18 cellular contexts compared by ENCODE assay signal in genomic region chr12:31861360-31861759, GRCh38.
DNase-seq lines count a peak whose midpoint lies in the region; ATAC-seq, FAIRE-seq and TF ChIP-seq lines count a peak whose summit lies in the region.
"Had no signal": no experiment of that assay in that cellular context is flagged by ENCODE, and none has a peak within 500 bp of the region (broad histone marks: within the 10 kb centered on the region; RNA-seq: fewer than 3 reads in every experiment).

No MANE protein-coding gene starts in this region.

- FAIRE-seq in pancreas (lab: Jason Lieb, UNC): no peak
- FAIRE-seq: GM12878 had no signal

- DNase-seq in activated naive CD4-positive, alpha-beta T cell treated with Interleukin-2 at 50 U/mL for 16 hours: no peak
- DNase-seq in activated T-helper 1 cell treated with anti-CD3 and anti-CD28 coated beads, Interleukin-12 subunit alpha, Interleukin-12 subunit beta, Interleukin-2, Interleukin-4 antibody, amounts not matched to agents 30 ng/mL and 10 ng/mL and 1 ng/mL, durations not matched to agents 14 hours and 24 hours and 36 hours (ENCODE audit: low spot score): no peak
- DNase-seq in fibroblast of gingiva (ENCODE audit: low read depth): peak; percentile 68
- DNase-seq in pancreas: no peak
- DNase-seq in superior temporal gyrus (ENCODE audit: extremely low spot score): no peak
- no peak for DNase-seq in T-helper 17 cell
- DNase-seq: Calu3; CD8-positive, alpha-beta T cell; EL; KG1; MV-4-11; NCI-H1694 treated with DMSO at 0.1 percent for 48 hours; Right ventricle myocardium superior had no signal

- no peak overlapping the region for H3K27ac ChIP-seq in pancreas

- no peaks in the 10 kb centered on the region for H3K27me3 Mint-ChIP-seq in activated naive CD4-positive, alpha-beta T cell treated with anti-CD3 and anti-CD28 coated beads, Interleukin-2, amount 50 U/mL, for 24 hours
- no peaks in the 10 kb centered on the region for H3K27me3 Mint-ChIP-seq in activated T-helper 1 cell treated with anti-CD3 and anti-CD28 coated beads, Interleukin-12 subunit alpha, Interleukin-12 subunit beta, Interleukin-2, Interleukin-4 antibody, amounts not matched to agents 30 ng/mL and 10 ng/mL and 1 ng/mL, durations not matched to agents 14 hours and 24 hours and 36 hours (ENCODE audit: insufficient read depth)
- no peaks in the 10 kb centered on the region for H3K27me3 Mint-ChIP-seq in T-helper 17 cell

- H3K4me3 ChIP-seq in pancreas: no peak overlapping the region
- H3K4me3 ChIP-seq: BLaER1 treated with 17β-estradiol and CSF1 and Interleukin-3, amounts not matched to agents 10 nM and 100 nM; GM12878; HAP-1 had no signal

- H3K27ac Mint-ChIP-seq in activated naive CD4-positive, alpha-beta T cell treated with anti-CD3 and anti-CD28 coated beads, Interleukin-2, amount 50 U/mL, for 24 hours: peak overlapping the region; percentile 62
- H3K27ac Mint-ChIP-seq in activated T-helper 1 cell treated with anti-CD3 and anti-CD28 coated beads, Interleukin-12 subunit alpha, Interleukin-12 subunit beta, Interleukin-2, Interleukin-4 antibody, amounts not matched to agents 30 ng/mL and 10 ng/mL and 1 ng/mL, durations not matched to agents 14 hours and 24 hours and 36 hours: peak overlapping the region; percentile 66
- H3K27ac Mint-ChIP-seq in T-helper 17 cell: no peak overlapping the region
- H3K27ac Mint-ChIP-seq: CD8-positive, alpha-beta T cell had no signal

- WGBS in pancreas, 2 donors: 12 to 31% methylated on average over 2 of the region's 2 CpGs

- intact Hi-C loops in activated T-helper 1 cell treated with anti-CD3 and anti-CD28 coated beads, Interleukin-12 subunit alpha, Interleukin-12 subunit beta, Interleukin-2, Interleukin-4 antibody, amounts not matched to agents 30 ng/mL and 10 ng/mL and 1 ng/mL, durations not matched to agents 14 hours and 24 hours and 36 hours (cut with micrococcal nuclease): no loop called here
- intact Hi-C loops in pancreas (cut with DNase I): no loop called here

- no peak overlapping the region for H3K4me3 Mint-ChIP-seq in activated naive CD4-positive, alpha-beta T cell treated with anti-CD3 and anti-CD28 coated beads, Interleukin-2, amount 50 U/mL, for 24 hours
- no peak overlapping the region for H3K4me3 Mint-ChIP-seq in activated T-helper 1 cell treated with anti-CD3 and anti-CD28 coated beads, Interleukin-12 subunit alpha, Interleukin-12 subunit beta, Interleukin-2, Interleukin-4 antibody, amounts not matched to agents 30 ng/mL and 10 ng/mL and 1 ng/mL, durations not matched to agents 14 hours and 24 hours and 36 hours
- H3K4me3 Mint-ChIP-seq in T-helper 17 cell: no peak overlapping the region
- H3K4me3 Mint-ChIP-seq: CD8-positive, alpha-beta T cell had no signal

- peak; percentile 34 to 78 (median 52) for ATAC-seq in pancreas
- no peak for ATAC-seq in HG02571 (IDR thresholded peaks at IDR 0.05; ENCODE audit: unreplicated experiment)
- no peak for ATAC-seq in T-helper 17 cell
- ATAC-seq: CD8-positive, alpha-beta T cell; GM12878 had no signal

- H3K36me3 ChIP-seq in pancreas: no peaks in the 10 kb centered on the region
- H3K36me3 ChIP-seq: HAP-1 had no signal

- no peaks in the 10 kb centered on the region for H3K9me3 Mint-ChIP-seq in activated naive CD4-positive, alpha-beta T cell treated with anti-CD3 and anti-CD28 coated beads, Interleukin-2, amount 50 U/mL, for 24 hours
- H3K9me3 Mint-ChIP-seq in activated T-helper 1 cell treated with anti-CD3 and anti-CD28 coated beads, Interleukin-12 subunit alpha, Interleukin-12 subunit beta, Interleukin-2, Interleukin-4 antibody, amounts not matched to agents 30 ng/mL and 10 ng/mL and 1 ng/mL, durations not matched to agents 14 hours and 24 hours and 36 hours: peaks cover 25% of the 10 kb centered on the region
- H3K9me3 Mint-ChIP-seq: CD8-positive, alpha-beta T cell had no signal

- no peaks in the 10 kb centered on the region for H3K9me3 ChIP-seq in pancreas
- H3K9me3 ChIP-seq in T-helper 17 cell (ENCODE audit: control insufficient read depth, low read length, poor library complexity, severe bottlenecking): no peaks in the 10 kb centered on the region
- H3K9me3 ChIP-seq: HAP-1 had no signal

- H3K36me3 Mint-ChIP-seq in activated naive CD4-positive, alpha-beta T cell treated with anti-CD3 and anti-CD28 coated beads, Interleukin-2, amount 50 U/mL, for 24 hours: no peaks in the 10 kb centered on the region
- H3K36me3 Mint-ChIP-seq in activated T-helper 1 cell treated with anti-CD3 and anti-CD28 coated beads, Interleukin-12 subunit alpha, Interleukin-12 subunit beta, Interleukin-2, Interleukin-4 antibody, amounts not matched to agents 30 ng/mL and 10 ng/mL and 1 ng/mL, durations not matched to agents 14 hours and 24 hours and 36 hours (ENCODE audit: low read depth): peaks cover 5% of the 10 kb centered on the region
- H3K36me3 Mint-ChIP-seq in T-helper 17 cell (ENCODE audit: low read depth): no peaks in the 10 kb centered on the region
- H3K36me3 Mint-ChIP-seq: CD8-positive, alpha-beta T cell had no signal

- no peak for TF ChIP-seq CTCF in pancreas (IDR thresholded peaks at IDR 0.05)

- no peaks in the 10 kb centered on the region for H3K27me3 ChIP-seq in pancreas
- H3K27me3 ChIP-seq: BLaER1 treated with 17β-estradiol and CSF1 and Interleukin-3, amounts not matched to agents 10 nM and 100 nM had no signal

- peaks cover 34% of the 10 kb centered on the region for H3K4me1 Mint-ChIP-seq in activated naive CD4-positive, alpha-beta T cell treated with anti-CD3 and anti-CD28 coated beads, Interleukin-2, amount 50 U/mL, for 24 hours
- peaks cover 13% of the 10 kb centered on the region for H3K4me1 Mint-ChIP-seq in activated T-helper 1 cell treated with anti-CD3 and anti-CD28 coated beads, Interleukin-12 subunit alpha, Interleukin-12 subunit beta, Interleukin-2, Interleukin-4 antibody, amounts not matched to agents 30 ng/mL and 10 ng/mL and 1 ng/mL, durations not matched to agents 14 hours and 24 hours and 36 hours (ENCODE audit: low read depth)
- no peaks in the 10 kb centered on the region for H3K4me1 Mint-ChIP-seq in T-helper 17 cell

- H3K4me1 ChIP-seq in pancreas: no peaks in the 10 kb centered on the region
- H3K4me1 ChIP-seq: HAP-1 had no signal

Comparison
In these comparisons a context has a peak if more than half of its experiments do, and no peak if none do; other contexts are left out.
1. ATAC-seq: peak in pancreas (4 of 4); none in HG02571 (single experiment) and T-helper 17 cell (single experiment).